In genomic region chr5:72646467-72646866, GRCh38 we compare ENCODE assay signal across 36 cellular contexts.
"Had no signal": no experiment of that assay in that cellular context is flagged by ENCODE, and none has a peak within 500 bp of the region (broad histone marks: within the 10 kb centered on the region; RNA-seq: fewer than 3 reads in every experiment).

No MANE protein-coding gene starts in this region.

- H3K36me3 ChIP-seq: adrenal gland, brain microvascular endothelial cell, breast epithelium had no signal

- H3K4me3 Mint-ChIP-seq: activated B cell treated with CpG ODN at 0.5 μM for 24 hours; activated CD4-positive, alpha-beta memory T cell treated with anti-CD3 and anti-CD28 coated beads for 36 hours; activated CD4-positive, alpha-beta T cell treated with anti-CD3 and anti-CD28 coated beads, Interleukin-2, amount 10 ng/mL, durations not matched to agents 24 days and 14 days; activated CD8-positive, alpha-beta T cell treated with anti-CD3 and anti-CD28 coated beads for 36 hours; activated naive CD4-positive, alpha-beta T cell treated with anti-CD3 and anti-CD28 coated beads for 36 hours; activated naive CD8-positive, alpha-beta T cell treated with anti-CD3 and anti-CD28 coated beads for 36 hours; activated T-cell treated with anti-CD3 and anti-CD28 coated beads, Interleukin-2, amount 50 U/mL, for 4 hours; activated T-cell treated with anti-CD3 and anti-CD28 coated beads, Interleukin-2, amount 50 U/mL, for 72 hours; activated T-helper 1 cell treated with anti-CD3 and anti-CD28 coated beads, Interleukin-12 subunit alpha, Interleukin-12 subunit beta, Interleukin-2, Interleukin-4 antibody, amounts not matched to agents 30 ng/mL and 10 ng/mL and 1 ng/mL, durations not matched to agents 14 hours and 24 hours and 36 hours; activated T-helper 17 cell treated with anti-CD3 and anti-CD28 coated beads, Interleukin-2, amount 50 U/mL, for 72 hours; T-helper 1 cell treated with Interleukin-12 subunit alpha and Interleukin-12 subunit beta and Interleukin-4 antibody, amounts not matched to agents 30 μg/mL and 1 μg/mL, for 36 hours; T-helper 2 cell treated with Interferon-gamma antibody and Interleukin-4, amounts not matched to agents 5 μg/mL and 100 μg/mL, for 36 hours had no signal

- ATAC-seq: activated CD8-positive, alpha-beta T cell treated with anti-CD3 and anti-CD28 coated beads for 36 hours; activated naive CD4-positive, alpha-beta T cell treated with anti-CD3 and anti-CD28 coated beads, Interleukin-2, amount 50 U/mL, for 72 hours; activated T-cell treated with anti-CD3 and anti-CD28 coated beads, Interleukin-2, amount 50 U/mL, for 4 hours; activated T-cell treated with anti-CD3 and anti-CD28 coated beads, Interleukin-2, amount 50 U/mL, for 72 hours; activated T-helper 17 cell treated with anti-CD3 and anti-CD28 coated beads, Interleukin-2, amount 50 U/mL, for 72 hours; body of pancreas had no signal

- H3K27me3 ChIP-seq: adrenal gland, body of pancreas, brain microvascular endothelial cell, breast epithelium had no signal

- H3K9me3 Mint-ChIP-seq: activated B cell treated with CpG ODN at 0.5 μM for 24 hours; activated CD4-positive, alpha-beta memory T cell treated with anti-CD3 and anti-CD28 coated beads for 36 hours; activated CD4-positive, alpha-beta T cell treated with anti-CD3 and anti-CD28 coated beads, Interleukin-2, amount 10 ng/mL, durations not matched to agents 24 days and 14 days; activated CD8-positive, alpha-beta T cell treated with anti-CD3 and anti-CD28 coated beads for 36 hours; activated naive CD4-positive, alpha-beta T cell treated with anti-CD3 and anti-CD28 coated beads for 36 hours; activated naive CD4-positive, alpha-beta T cell treated with anti-CD3 and anti-CD28 coated beads, Interleukin-2, amount 50 U/mL, for 72 hours; activated naive CD8-positive, alpha-beta T cell treated with anti-CD3 and anti-CD28 coated beads for 36 hours; activated T-cell treated with anti-CD3 and anti-CD28 coated beads, Interleukin-2, amount 50 U/mL, for 4 hours; activated T-cell treated with anti-CD3 and anti-CD28 coated beads, Interleukin-2, amount 50 U/mL, for 72 hours; activated T-helper 1 cell treated with anti-CD3 and anti-CD28 coated beads, Interleukin-12 subunit alpha, Interleukin-12 subunit beta, Interleukin-2, Interleukin-4 antibody, amounts not matched to agents 30 ng/mL and 10 ng/mL and 1 ng/mL, durations not matched to agents 14 hours and 24 hours and 36 hours; activated T-helper 17 cell treated with anti-CD3 and anti-CD28 coated beads, Interleukin-2, amount 50 U/mL, for 72 hours; T-helper 1 cell treated with Interleukin-12 subunit alpha and Interleukin-12 subunit beta and Interleukin-4 antibody, amounts not matched to agents 30 μg/mL and 1 μg/mL, for 36 hours; T-helper 2 cell treated with Interferon-gamma antibody and Interleukin-4, amounts not matched to agents 5 μg/mL and 100 μg/mL, for 36 hours had no signal

- H3K27ac ChIP-seq: adrenal gland, body of pancreas, brain microvascular endothelial cell, breast epithelium, VCaP had no signal

- FAIRE-seq: astrocyte, TTC549 had no signal

- DNase-seq: activated B cell treated with CpG ODN at 0.5 μM for 24 hours; activated CD4-positive, alpha-beta memory T cell treated with anti-CD3 and anti-CD28 coated beads for 36 hours; activated CD4-positive, alpha-beta T cell treated with anti-CD3 and anti-CD28 coated beads for 4 hours; activated CD4-positive, alpha-beta T cell treated with anti-CD3 and anti-CD28 coated beads, Interleukin-2, amount 10 ng/mL, durations not matched to agents 24 days and 14 days; activated CD4-positive, alpha-beta T cell treated with anti-CD3 and anti-CD28 coated beads, Interleukin-2, amount 50 U/mL, for 1 hour; activated CD4-positive, alpha-beta T cell treated with anti-CD3 and anti-CD28 coated beads, Interleukin-2, amount 50 U/mL, for 4 hours; activated CD4-positive, CD25-positive, alpha-beta regulatory T cell treated with anti-CD3 and anti-CD28 coated beads, Interleukin-2, amount 50 U/mL, for 72 hours; activated CD8-positive, alpha-beta memory T cell treated with anti-CD3 and anti-CD28 coated beads, Interleukin-2, amount 50 U/mL, for 4 hours; activated CD8-positive, alpha-beta T cell treated with anti-CD3 and anti-CD28 coated beads for 36 hours; activated effector memory CD4-positive, alpha-beta T cell treated with anti-CD3 and anti-CD28 coated beads, Interleukin-2, amount 50 U/mL, for 16 hours; activated gamma-delta T cell treated with Interleukin-2 at 50 U/mL for 16 hours; activated naive CD4-positive, alpha-beta T cell; activated naive CD4-positive, alpha-beta T cell treated with anti-CD3 and anti-CD28 coated beads for 36 hours; activated naive CD4-positive, alpha-beta T cell treated with anti-CD3 and anti-CD28 coated beads, Interleukin-2, amount 50 U/mL, for 16 hours; activated naive CD8-positive, alpha-beta T cell treated with anti-CD3 and anti-CD28 coated beads for 36 hours; activated T-cell treated with anti-CD3 and anti-CD28 coated beads for 4 hours; activated T-cell treated with anti-CD3 and anti-CD28 coated beads, Interleukin-2, amount 50 U/mL, for 1 hour; activated T-cell treated with anti-CD3 and anti-CD28 coated beads, Interleukin-2, amount 50 U/mL, for 4 hours; activated T-cell treated with anti-CD3 and anti-CD28 coated beads, Interleukin-2, amount 50 U/mL, for 72 hours; adrenal gland; amniotic stem cell; aorta; body of pancreas; brain microvascular endothelial cell; central memory CD4-positive, alpha-beta T cell; T-helper 2 cell; T-helper 9 cell had no signal

- H3K4me1 Mint-ChIP-seq: activated B cell treated with CpG ODN at 0.5 μM for 24 hours; activated CD4-positive, alpha-beta T cell treated with anti-CD3 and anti-CD28 coated beads, Interleukin-2, amount 10 ng/mL, durations not matched to agents 24 days and 14 days; activated naive CD8-positive, alpha-beta T cell treated with anti-CD3 and anti-CD28 coated beads for 36 hours; activated T-helper 17 cell treated with anti-CD3 and anti-CD28 coated beads, Interleukin-2, amount 50 U/mL, for 72 hours had no signal

- H3K27ac Mint-ChIP-seq: activated B cell treated with CpG ODN at 0.5 μM for 24 hours; activated CD4-positive, alpha-beta memory T cell treated with anti-CD3 and anti-CD28 coated beads for 36 hours; activated CD4-positive, alpha-beta T cell treated with anti-CD3 and anti-CD28 coated beads, Interleukin-2, amount 10 ng/mL, durations not matched to agents 24 days and 14 days; activated CD8-positive, alpha-beta T cell treated with anti-CD3 and anti-CD28 coated beads for 36 hours; activated naive CD4-positive, alpha-beta T cell treated with anti-CD3 and anti-CD28 coated beads for 36 hours; activated naive CD4-positive, alpha-beta T cell treated with anti-CD3 and anti-CD28 coated beads, Interleukin-2, amount 50 U/mL, for 72 hours; activated naive CD8-positive, alpha-beta T cell treated with anti-CD3 and anti-CD28 coated beads for 36 hours; activated T-cell treated with anti-CD3 and anti-CD28 coated beads, Interleukin-2, amount 50 U/mL, for 72 hours; activated T-helper 1 cell treated with anti-CD3 and anti-CD28 coated beads, Interleukin-12 subunit alpha, Interleukin-12 subunit beta, Interleukin-2, Interleukin-4 antibody, amounts not matched to agents 30 ng/mL and 10 ng/mL and 1 ng/mL, durations not matched to agents 14 hours and 24 hours and 36 hours; activated T-helper 17 cell treated with anti-CD3 and anti-CD28 coated beads, Interleukin-2, amount 50 U/mL, for 72 hours; T-helper 1 cell treated with Interleukin-12 subunit alpha and Interleukin-12 subunit beta and Interleukin-4 antibody, amounts not matched to agents 30 μg/mL and 1 μg/mL, for 36 hours; T-helper 2 cell treated with Interferon-gamma antibody and Interleukin-4, amounts not matched to agents 5 μg/mL and 100 μg/mL, for 36 hours had no signal

- H3K4me3 ChIP-seq: adrenal gland, body of pancreas, breast epithelium had no signal

- H3K9me3 ChIP-seq: adrenal gland, body of pancreas, breast epithelium had no signal

- H3K36me3 Mint-ChIP-seq: activated CD4-positive, alpha-beta memory T cell treated with anti-CD3 and anti-CD28 coated beads for 36 hours; activated naive CD4-positive, alpha-beta T cell treated with anti-CD3 and anti-CD28 coated beads, Interleukin-2, amount 50 U/mL, for 72 hours; activated naive CD8-positive, alpha-beta T cell treated with anti-CD3 and anti-CD28 coated beads for 36 hours had no signal

- H3K27me3 Mint-ChIP-seq: activated CD4-positive, alpha-beta memory T cell treated with anti-CD3 and anti-CD28 coated beads for 36 hours; activated naive CD8-positive, alpha-beta T cell treated with anti-CD3 and anti-CD28 coated beads for 36 hours had no signal

- H3K4me1 ChIP-seq: adrenal gland, body of pancreas, breast epithelium had no signal
